ENCODE assay signal across 18 cellular contexts in genomic region chr7:120931243-120931642, GRCh38. TPM values are rescaled to one million over a fixed set of nuclear protein-coding genes. Genes with fewer than 3 reads are reported as not detected.
"Had no signal": no experiment of that assay in that cellular context is flagged by ENCODE, and none has a peak within 500 bp of the region (broad histone marks: within the 10 kb centered on the region; RNA-seq: fewer than 3 reads in every experiment).

No MANE protein-coding gene starts in this region.

- H3K27ac ChIP-seq: cardiac muscle cell, dorsolateral prefrontal cortex, epithelial cell of prostate, left ventricle myocardium inferior, tibial nerve, uterus had no signal

- H3K27me3 ChIP-seq: cardiac muscle cell, dorsolateral prefrontal cortex, tibial nerve, uterus had no signal

- H3K4me3 ChIP-seq: cardiac muscle cell, dorsolateral prefrontal cortex, left ventricle myocardium inferior, tibial nerve, uterus had no signal

- DNase-seq: activated CD4-positive, alpha-beta T cell treated with anti-CD3 and anti-CD28 coated beads, Interleukin-2, amount 10 ng/mL, durations not matched to agents 7 days and 5 days; activated CD8-positive, alpha-beta memory T cell treated with anti-CD3 and anti-CD28 coated beads, Interleukin-2, amount 50 U/mL, for 48 hours; activated effector memory CD4-positive, alpha-beta T cell treated with anti-CD3 and anti-CD28 coated beads, Interleukin-2, amount 50 U/mL, for 16 hours; activated T-cell treated with anti-CD3 and anti-CD28 coated beads, Interleukin-2, amount 50 U/mL, for 48 hours; dorsolateral prefrontal cortex; head of caudate nucleus; left ventricle myocardium inferior; occipital lobe; uterus had no signal

- H3K27me3 Mint-ChIP-seq: memory B cell had no signal

- H3K36me3 ChIP-seq: cardiac muscle cell, left ventricle myocardium inferior, tibial nerve, uterus had no signal

- H3K36me3 Mint-ChIP-seq: activated naive CD8-positive, alpha-beta T cell; memory B cell had no signal

- ATAC-seq: activated CD4-positive, CD25-positive, alpha-beta regulatory T cell treated with anti-CD3 and anti-CD28 coated beads, Interleukin-2, amount 50 U/mL, for 24 hours had no signal

- H3K4me3 Mint-ChIP-seq: activated CD4-positive, alpha-beta T cell treated with anti-CD3 and anti-CD28 coated beads, Interleukin-2, amount 10 ng/mL, durations not matched to agents 7 days and 5 days; activated naive CD8-positive, alpha-beta T cell; memory B cell; stimulated activated naive CD8-positive, alpha-beta T cell treated with anti-CD3 and anti-CD28 coated beads, Interleukin-15, Interleukin-2, amounts not matched to agents 100 ng/mL and 50 ng/mL, for 24 hours; T-helper 1 cell treated with Interleukin-12 subunit alpha and Interleukin-12 subunit beta and Interleukin-4 antibody, amounts not matched to agents 30 μg/mL and 1 μg/mL, for 36 hours had no signal

- H3K4me1 Mint-ChIP-seq: activated CD4-positive, alpha-beta T cell treated with anti-CD3 and anti-CD28 coated beads, Interleukin-2, amount 10 ng/mL, durations not matched to agents 7 days and 5 days had no signal

- H3K9me3 ChIP-seq: left ventricle myocardium inferior, tibial nerve, uterus had no signal

- H3K9me3 Mint-ChIP-seq: activated CD4-positive, alpha-beta T cell treated with anti-CD3 and anti-CD28 coated beads, Interleukin-2, amount 10 ng/mL, durations not matched to agents 7 days and 5 days; memory B cell; stimulated activated naive CD8-positive, alpha-beta T cell treated with anti-CD3 and anti-CD28 coated beads, Interleukin-15, Interleukin-2, amounts not matched to agents 100 ng/mL and 50 ng/mL, for 24 hours; T-helper 1 cell treated with Interleukin-12 subunit alpha and Interleukin-12 subunit beta and Interleukin-4 antibody, amounts not matched to agents 30 μg/mL and 1 μg/mL, for 36 hours had no signal

- H3K27ac Mint-ChIP-seq: activated CD4-positive, alpha-beta T cell treated with anti-CD3 and anti-CD28 coated beads, Interleukin-2, amount 10 ng/mL, durations not matched to agents 7 days and 5 days; activated naive CD8-positive, alpha-beta T cell; memory B cell; stimulated activated naive CD8-positive, alpha-beta T cell treated with anti-CD3 and anti-CD28 coated beads, Interleukin-15, Interleukin-2, amounts not matched to agents 100 ng/mL and 50 ng/mL, for 24 hours; T-helper 1 cell treated with Interleukin-12 subunit alpha and Interleukin-12 subunit beta and Interleukin-4 antibody, amounts not matched to agents 30 μg/mL and 1 μg/mL, for 36 hours had no signal

- H3K4me1 ChIP-seq: left ventricle myocardium inferior, tibial nerve, uterus had no signal

RNA-seq across cellular contexts. Expression of gene CPED1, which starts 57.3 kb away (rescaled TPM):
- polyA plus RNA-seq: neural cell had no signal
